ENCODE assay signal across 19 cellular contexts in the genomic region with DNA sequence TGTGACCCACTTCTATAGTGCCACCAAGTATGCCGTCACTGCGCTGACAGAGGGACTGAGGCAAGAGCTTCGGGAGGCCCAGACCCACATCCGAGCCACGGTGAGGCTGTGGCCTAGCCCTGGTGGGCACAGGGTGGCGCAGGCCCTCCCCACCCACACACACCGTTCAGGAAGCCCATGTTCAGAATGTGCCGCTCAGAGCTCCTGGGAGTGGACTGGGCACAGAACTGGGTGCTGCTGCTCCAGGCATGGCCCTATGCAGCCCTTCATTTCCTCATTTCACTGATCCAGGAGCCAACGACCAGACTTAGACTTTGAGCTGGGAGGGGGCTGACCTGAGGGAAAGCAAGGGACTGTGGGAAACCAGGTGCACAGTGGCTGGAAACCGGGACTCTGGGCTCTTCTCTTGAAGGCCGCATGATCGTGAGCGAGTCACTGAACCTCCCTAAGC. TPM values are rescaled to one million over a fixed set of nuclear protein-coding genes. Genes with fewer than 3 reads are reported as not detected.
DNase-seq lines count a peak whose midpoint lies in the region; ATAC-seq, FAIRE-seq and TF ChIP-seq lines count a peak whose summit lies in the region.
"Had no signal": no experiment of that assay in that cellular context is flagged by ENCODE, and none has a peak within 500 bp of the region (broad histone marks: within the 10 kb centered on the region; RNA-seq: fewer than 3 reads in every experiment).

No MANE protein-coding gene starts in this region.

- FAIRE-seq in HepG2 (lab: Jason Lieb, UNC), result no peak
- FAIRE-seq: H54 had no signal

- H3K27me3 ChIP-seq in HepG2 (ENCODE audit: control insufficient read depth in 1 of 2, insufficient read depth in 2 of 2, low read length in 2 of 2), result no peaks in the 10 kb centered on the region; a peak in 1 of 5 replicates
- no peaks in the 10 kb centered on the region for H3K27me3 ChIP-seq in right lobe of liver
- no peaks in the 10 kb centered on the region for H3K27me3 ChIP-seq in osteoblast (ENCODE audit: insufficient read depth, low read length)
- H3K27me3 ChIP-seq in MM.1S (replicated peaks; ENCODE audit: insufficient read depth, low read length), result no peaks in the 10 kb centered on the region
- no peaks in the 10 kb centered on the region for H3K27me3 ChIP-seq in GM23338 (ENCODE audit: insufficient read depth)
- no peaks in the 10 kb centered on the region for H3K27me3 ChIP-seq in tibial artery

- H2AFZ ChIP-seq in HepG2 (ENCODE audit: low read length) (no peak overlapping the region), osteoblast (ENCODE audit: low read length) (no peak overlapping the region), MM.1S (ENCODE audit: low read length) (no peak overlapping the region), GM23338 (no peak overlapping the region)

- POLR2A ChIA-PET in HepG2 (lab: Yijun Ruan, JAX), result interaction anchor here (5.7 kb wide), 1 partner anchor 54 kb away, joined by 65 read pairs; the partner anchor contains the start of gene GGNBP2

- H3K9ac ChIP-seq in HepG2 (ENCODE audit: insufficient read depth, low read depth, low read length) (no peak overlapping the region), MM.1S (ENCODE audit: low read length) (no peak overlapping the region)

- peaks cover 5% of the 10 kb centered on the region; the same call in 1 of the 2 replicates for H4K20me1 ChIP-seq in HepG2 (ENCODE audit: insufficient read depth, low read length)
- H4K20me1 ChIP-seq in osteoblast (ENCODE audit: insufficient read depth, low read length), result peaks cover 9% of the 10 kb centered on the region
- H4K20me1 ChIP-seq in MM.1S (ENCODE audit: insufficient read depth, low read length), result no peaks in the 10 kb centered on the region
- peaks cover 15% of the 10 kb centered on the region for H4K20me1 ChIP-seq in GM23338 (replicated peaks; ENCODE audit: insufficient read depth)

- H3K79me2 ChIP-seq in HepG2 (ENCODE audit: insufficient read depth, low read length), result peaks cover 21% of the 10 kb centered on the region
- H3K79me2 ChIP-seq in osteoblast (ENCODE audit: insufficient read depth, low read length), result peaks cover 21% of the 10 kb centered on the region
- H3K79me2 ChIP-seq in MM.1S (ENCODE audit: low read length), result peaks cover 19% of the 10 kb centered on the region
- peaks cover 24% of the 10 kb centered on the region for H3K79me2 ChIP-seq in GM23338 (replicated peaks; ENCODE audit: insufficient read depth)

- no peak for TF ChIP-seq EP300 in HepG2 (IDR thresholded peaks at IDR 0.05; ENCODE audit: low read depth in 2 of 2, low read length in 2 of 2)
- TF ChIP-seq EP300 in HepG2 (CRISPR knock-in tag; IDR thresholded peaks at IDR 0.05; ENCODE audit: borderline replicate concordance), result no peak

- H3K9me3 ChIP-seq in HepG2 (ENCODE audit: low read length) (no peaks in the 10 kb centered on the region), right lobe of liver (no peaks in the 10 kb centered on the region), osteoblast (ENCODE audit: low read depth, low read length) (no peaks in the 10 kb centered on the region), MM.1S (replicated peaks; ENCODE audit: insufficient read depth, low read length) (no peaks in the 10 kb centered on the region), tibial artery (no peaks in the 10 kb centered on the region)

- H3K27ac Mint-ChIP-seq in GM23338, result no peak overlapping the region

- TF ChIP-seq RAD21 in HepG2 (CRISPR knock-in tag; IDR thresholded peaks at IDR 0.05), result no peak

- WGBS in HepG2 (ENCODE audit: low lambda C conversion rate), result 77% methylated on average over 10 of the region's 13 CpGs
- WGBS in right lobe of liver (ENCODE audit: insufficient coverage, low coverage, low lambda C conversion rate, missing lambda C conversion rate), result 85% methylated on average over 9 of the region's 13 CpGs

- H3K9me2 ChIP-seq in MM.1S (replicated peaks; ENCODE audit: insufficient read depth, low read length), result no peaks in the 10 kb centered on the region
- no peaks in the 10 kb centered on the region for H3K9me2 ChIP-seq in GM23338 (ENCODE audit: insufficient read depth)

- H3K4me3 ChIP-seq in HepG2 (replicated peaks in 1 of 3; ENCODE audit: insufficient read depth in 1 of 3, low read depth in 2 of 3, low read length in 3 of 3) (no peak overlapping the region), right lobe of liver (no peak overlapping the region), osteoblast (ENCODE audit: insufficient read depth, low read length) (no peak overlapping the region), MM.1S (ENCODE audit: low read length) (no peak overlapping the region), GM23338 (no peak overlapping the region), tibial artery (no peak overlapping the region)

- H3F3A ChIP-seq in MM.1S (ENCODE audit: insufficient read depth, low read length) (no peaks in the 10 kb centered on the region), GM23338 (replicated peaks; ENCODE audit: low read depth) (peaks cover 15% of the 10 kb centered on the region)

- H3K36me3 Mint-ChIP-seq in GM23338 (ENCODE audit: low read depth), result peaks cover 32% of the 10 kb centered on the region

- peaks cover 18% of the 10 kb centered on the region for H3K4me1 Mint-ChIP-seq in GM23338

- H3K27me3 Mint-ChIP-seq in GM23338 (ENCODE audit: insufficient read depth, low read depth, poor library complexity), result peaks cover 16% of the 10 kb centered on the region
- H3K27me3 Mint-ChIP-seq: CD8-positive, alpha-beta memory T cell had no signal

- no peak overlapping the region for H3K4me3 Mint-ChIP-seq in GM23338

- H3K36me3 ChIP-seq in HepG2 (replicated peaks in 1 of 2; ENCODE audit: control insufficient read depth in 1 of 2, insufficient read depth in 2 of 2, low read length in 2 of 2) (peaks cover 5 to 9% of the 10 kb centered on the region in 2 experiments; a peak in 3 of 5 replicates), right lobe of liver (no peaks in the 10 kb centered on the region), osteoblast (ENCODE audit: insufficient read depth, low read length) (peaks cover 4% of the 10 kb centered on the region), MM.1S (replicated peaks; ENCODE audit: insufficient read depth, low read length) (no peaks in the 10 kb centered on the region), GM23338 (ENCODE audit: insufficient read depth) (no peaks in the 10 kb centered on the region; the same call in 1 of the 2 replicates), tibial artery (no peaks in the 10 kb centered on the region)

- no peak for TF ChIP-seq CTCF in HepG2 (CRISPR knock-in tag; IDR thresholded peaks at IDR 0.05)
- no peak for TF ChIP-seq CTCF in right lobe of liver (IDR thresholded peaks at IDR 0.05)
- no peak for TF ChIP-seq CTCF in osteoblast (IDR thresholded peaks at IDR 0.05; ENCODE audit: extremely low read depth, low read depth, low read length)
- TF ChIP-seq CTCF in MM.1S (IDR thresholded peaks at IDR 0.05; ENCODE audit: low read length), result no peak
- TF ChIP-seq CTCF in GM23338 (conservative IDR thresholded peaks at IDR 0.05; ENCODE audit: low read depth in 2 of 2), result no peak
- TF ChIP-seq CTCF in tibial artery (IDR thresholded peaks at IDR 0.05), result no peak

- peak overlapping the region; percentile 34 for H3K27ac ChIP-seq in HepG2 (ENCODE audit: extremely low read length, insufficient read depth, low read length)
- no peak overlapping the region for H3K27ac ChIP-seq in right lobe of liver
- no peak overlapping the region for H3K27ac ChIP-seq in osteoblast (ENCODE audit: low read depth, low read length)
- no peak overlapping the region for H3K27ac ChIP-seq in MM.1S (ENCODE audit: low read length)
- H3K27ac ChIP-seq in GM23338 (ENCODE audit: low read depth), result no peak overlapping the region
- H3K27ac ChIP-seq in tibial artery, result no peak overlapping the region

- no peak for DNase-seq in HepG2 (ENCODE audit: low spot score)
- no peak for DNase-seq in right lobe of liver
- peak; percentile 62 to 75 for DNase-seq in left colon
- peak; percentile 48 for DNase-seq in osteoblast (ENCODE audit: insufficient read length, low spot score, missing footprints)
- no peak for DNase-seq in MM.1S
- DNase-seq in GM23338 (ENCODE audit: low spot score), result no peak
- no peak for DNase-seq in tibial artery
- DNase-seq in DMS79 treated with DMSO at 0.1 percent for 48 hours (lab: John Stamatoyannopoulos, UW), result no peak
- DNase-seq: AML-193; C1 segment of cervical spinal cord; CD8-positive, alpha-beta memory T cell; GDM1; Kasumi-1; NCI-H1417; NCI-H187; NCI-H446 treated with DMSO at 0.1 percent for 48 hours; NCI-H526 treated with DMSO at 0.1 percent for 48 hours; SHP77 had no signal

- H3K4me1 ChIP-seq in HepG2 (ENCODE audit: insufficient read depth, low read length), result peaks cover 34% of the 10 kb centered on the region
- H3K4me1 ChIP-seq in right lobe of liver, result peaks cover 0 to 18% (median 3%) of the 10 kb centered on the region in 4 donors
- H3K4me1 ChIP-seq in osteoblast (ENCODE audit: insufficient read depth, low read length), result peaks cover 17% of the 10 kb centered on the region
- H3K4me1 ChIP-seq in MM.1S (ENCODE audit: low read length), result peaks cover 7% of the 10 kb centered on the region
- peaks cover 22% of the 10 kb centered on the region for H3K4me1 ChIP-seq in GM23338 (ENCODE audit: insufficient read depth)
- peaks cover 0 to 25% (median 22%) of the 10 kb centered on the region in 4 donors for H3K4me1 ChIP-seq in tibial artery

- in situ Hi-C loops in HepG2 (cut with HindIII; ENCODE audit: extremely low pct_ligation_motif_present, low pct_unique_long_range_greater_than_20kb), result no loop called here

- ATAC-seq in HepG2 (no peak), right lobe of liver (no peak), left colon (peak; percentile 47), GM23338 (no peak)

- CTCF ChIA-PET in HepG2 (lab: Yijun Ruan, JAX; ENCODE audit: low intra/inter-chr PET ratio, low total read pairs), result no interaction called here

- H3K4me2 ChIP-seq in HepG2 (ENCODE audit: low read depth, low read length) (no peak overlapping the region), osteoblast (ENCODE audit: insufficient read depth, low read length) (no peak overlapping the region), MM.1S (ENCODE audit: low read depth, low read length) (no peak overlapping the region), GM23338 (no peak overlapping the region)

- TF ChIP-seq POLR2A in HepG2 (IDR thresholded peaks at IDR 0.05; ENCODE audit: insufficient read depth in 1 of 2, low read depth in 2 of 2, low read length in 2 of 2) (no peak; a peak in 1 of 4 replicates), right lobe of liver (IDR thresholded peaks at IDR 0.05) (no peak)

- H3K9me3 Mint-ChIP-seq in GM23338, result no peaks in the 10 kb centered on the region
- H3K9me3 Mint-ChIP-seq: CD8-positive, alpha-beta memory T cell had no signal

- BruUV-seq in HepG2 (replicated peaks; lab: Mats Ljungman, UMichigan), result no TSS peak

- intact Hi-C loops in HepG2 (cut with micrococcal nuclease; ENCODE audit: unreplicated experiment), result no loop called here
- intact Hi-C loops in right lobe of liver (cut with DNase I), result loop anchor here (10.0 kb wide), 2 partner anchors 54 to 64 kb away; partner anchors contain the start of genes GGNBP2 (in 1 of the 2), MYO19 (in 1 of the 2) and PIGW (in 1 of the 2)
- intact Hi-C loops in left colon (cut with DNase I, micrococcal nuclease), result no loop called here
- intact Hi-C loops in tibial artery (cut with DNase I; ENCODE audit: low total_unique reads), result loop anchor here (10.0 kb wide), 2 partner anchors 346 to 1614 kb away; partner anchors contain the start of genes AATF and LIG3

RNA-seq across cellular contexts. Expression of gene MRM1, which starts 2.4 kb away (rescaled TPM):
- total RNA-seq in HepG2 (2016; rRNA removed; fragmentation: Illumina TruSeq; extraction: Trizol) (10.7 and 11.3 TPM in 2 replicates), right lobe of liver (1 to 10 TPM; 2.5 to 8.6 (median 6.0) TPM), left colon (10 to 100 TPM in 1 of 2 donors, 1 to 10 TPM in 1; 7.6 to 10.2 TPM), osteoblast (2.7 and 4.0 TPM in 2 replicates)
- total RNA-seq in HepG2 (2016; cell fraction: cytosol; rRNA removed; fragmentation: Illumina TruSeq; extraction: Trizol; ENCODE audit: low read depth), result 1.9 and 2.1 TPM in 2 replicates
- total RNA-seq in HepG2 (2016; cell fraction: insoluble cytoplasmic fraction; rRNA removed; fragmentation: Illumina TruSeq; extraction: Trizol), result 10.1 and 11.0 TPM in 2 replicates
- 2.9 and 3.5 TPM in 2 replicates for total RNA-seq in HepG2 (2016; cell fraction: membrane; rRNA removed; fragmentation: Illumina TruSeq; extraction: Trizol)
- total RNA-seq in HepG2 (2016; cell fraction: nucleus; rRNA removed; fragmentation: Illumina TruSeq; extraction: Trizol), result 5.8 and 7.3 TPM in 2 replicates
- polyA plus RNA-seq in HepG2 (2011; rRNA removed) (4.1 and 4.9 TPM in 2 replicates), GM23338 (2016; fragmentation: Nextera tagmentation; extraction: Ambion mirVana) (7.6 and 8.4 TPM in 2 replicates)
- 5.1 and 5.2 TPM in 2 replicates for polyA plus RNA-seq in HepG2 (2011; cell fraction: cytosol; rRNA removed)
- 8.3 and 10.1 TPM in 2 replicates for polyA plus RNA-seq in HepG2 (2011; cell fraction: nucleus; rRNA removed)
- 4.0 and 4.5 TPM in 2 replicates for polyA plus RNA-seq in HepG2 (2012)
- 1.9 and 2.1 TPM in 2 replicates for polyA plus RNA-seq in HepG2 (2016; cell fraction: cytosol; fragmentation: Illumina TruSeq; extraction: Trizol; ENCODE audit: low read depth)
- 10.5 and 11.3 TPM in 2 replicates for polyA plus RNA-seq in HepG2 (2016; cell fraction: insoluble cytoplasmic fraction; fragmentation: Illumina TruSeq; extraction: Trizol; ENCODE audit: low read depth)
- 2.6 and 3.6 TPM in 2 replicates for polyA plus RNA-seq in HepG2 (2016; cell fraction: membrane; fragmentation: Illumina TruSeq; extraction: Trizol; ENCODE audit: low read depth)
- 12.6 and 12.9 TPM in 2 replicates for polyA plus RNA-seq in HepG2 (2016; cell fraction: nucleus; fragmentation: Illumina TruSeq; extraction: Trizol; ENCODE audit: insufficient read depth, low read depth)
- 5.9 and 6.1 TPM in 2 replicates for polyA minus RNA-seq in HepG2 (2011; rRNA and poly(A)+ RNA removed; ENCODE audit: low replicate concordance)
- polyA minus RNA-seq in HepG2 (2011; cell fraction: cytosol; rRNA and poly(A)+ RNA removed), result 2.9 and 3.3 TPM in 2 replicates
- 4.6 and 5.2 TPM in 2 replicates for polyA minus RNA-seq in HepG2 (2011; cell fraction: nucleus; rRNA and poly(A)+ RNA removed)
- total RNA-seq in GM23338 (2014; rRNA removed; shearing (Covaris generic)), result 20.4 and 22.9 TPM in 2 replicates

RNA-seq across cellular contexts. Expression of gene DHRS11, which starts 7.3 kb away (rescaled TPM):
- 19.6 and 28.4 TPM in 2 replicates for total RNA-seq in HepG2 (2016; rRNA removed; fragmentation: Illumina TruSeq; extraction: Trizol)
- 17.2 and 17.4 TPM in 2 replicates for total RNA-seq in HepG2 (2016; cell fraction: cytosol; rRNA removed; fragmentation: Illumina TruSeq; extraction: Trizol; ENCODE audit: low read depth)
- 15.5 and 27.2 TPM in 2 replicates for total RNA-seq in HepG2 (2016; cell fraction: insoluble cytoplasmic fraction; rRNA removed; fragmentation: Illumina TruSeq; extraction: Trizol)
- 21.2 and 25.8 TPM in 2 replicates for total RNA-seq in HepG2 (2016; cell fraction: membrane; rRNA removed; fragmentation: Illumina TruSeq; extraction: Trizol)
- 17.9 and 22.6 TPM in 2 replicates for total RNA-seq in HepG2 (2016; cell fraction: nucleus; rRNA removed; fragmentation: Illumina TruSeq; extraction: Trizol)
- 41.9 and 48.7 TPM in 2 replicates for polyA plus RNA-seq in HepG2 (2011; rRNA removed)
- 39.7 and 43.4 TPM in 2 replicates for polyA plus RNA-seq in HepG2 (2011; cell fraction: cytosol; rRNA removed)
- polyA plus RNA-seq in HepG2 (2011; cell fraction: nucleus; rRNA removed), result 55.0 and 64.7 TPM in 2 replicates
- polyA plus RNA-seq in HepG2 (2012), result 24.2 and 34.9 TPM in 2 replicates
- polyA plus RNA-seq in HepG2 (2016; cell fraction: cytosol; fragmentation: Illumina TruSeq; extraction: Trizol; ENCODE audit: low read depth), result 21.4 and 26.0 TPM in 2 replicates
- polyA plus RNA-seq in HepG2 (2016; cell fraction: insoluble cytoplasmic fraction; fragmentation: Illumina TruSeq; extraction: Trizol; ENCODE audit: low read depth), result 28.1 and 32.5 TPM in 2 replicates
- 25.5 and 31.7 TPM in 2 replicates for polyA plus RNA-seq in HepG2 (2016; cell fraction: membrane; fragmentation: Illumina TruSeq; extraction: Trizol; ENCODE audit: low read depth)
- 61.7 and 67.8 TPM in 2 replicates for polyA plus RNA-seq in HepG2 (2016; cell fraction: nucleus; fragmentation: Illumina TruSeq; extraction: Trizol; ENCODE audit: insufficient read depth, low read depth)
- polyA minus RNA-seq in HepG2 (2011; rRNA and poly(A)+ RNA removed; ENCODE audit: low replicate concordance), result 45.6 and 61.3 TPM in 2 replicates
- polyA minus RNA-seq in HepG2 (2011; cell fraction: cytosol; rRNA and poly(A)+ RNA removed), result 19.2 and 21.1 TPM in 2 replicates
- 13.9 and 17.8 TPM in 2 replicates for polyA minus RNA-seq in HepG2 (2011; cell fraction: nucleus; rRNA and poly(A)+ RNA removed)
- 10 to 100 TPM in 3 of 6 experiments, 1 to 10 TPM in 3; 5.1 to 13.6 (median 9.3) TPM for total RNA-seq in right lobe of liver
- 100 to 1,000 TPM; 221 to 249 TPM for total RNA-seq in left colon
- total RNA-seq in osteoblast, result 2.9 and 3.3 TPM in 2 replicates
- total RNA-seq in GM23338 (2014; rRNA removed; shearing (Covaris generic)), result 36.7 and 39.6 TPM in 2 replicates
- 20.4 and 23.4 TPM in 2 replicates for polyA plus RNA-seq in GM23338 (2016; fragmentation: Nextera tagmentation; extraction: Ambion mirVana)

RNA-seq across cellular contexts. Expression of gene GGNBP2, which starts 54.3 kb away (rescaled TPM):
- total RNA-seq in HepG2 (2016; rRNA removed; fragmentation: Illumina TruSeq; extraction: Trizol) (53.3 and 59.6 TPM in 2 replicates), right lobe of liver (10 to 100 TPM; 24.3 to 39.6 (median 35.3) TPM), left colon (10 to 100 TPM; 76.4 to 86.7 TPM), osteoblast (61.9 and 67.2 TPM in 2 replicates)
- total RNA-seq in HepG2 (2016; cell fraction: cytosol; rRNA removed; fragmentation: Illumina TruSeq; extraction: Trizol; ENCODE audit: low read depth), result 12.2 and 13.2 TPM in 2 replicates
- total RNA-seq in HepG2 (2016; cell fraction: insoluble cytoplasmic fraction; rRNA removed; fragmentation: Illumina TruSeq; extraction: Trizol), result 54.5 and 55.8 TPM in 2 replicates
- 17.0 and 19.1 TPM in 2 replicates for total RNA-seq in HepG2 (2016; cell fraction: membrane; rRNA removed; fragmentation: Illumina TruSeq; extraction: Trizol)
- 64.6 and 73.8 TPM in 2 replicates for total RNA-seq in HepG2 (2016; cell fraction: nucleus; rRNA removed; fragmentation: Illumina TruSeq; extraction: Trizol)
- polyA plus RNA-seq in HepG2 (2011; rRNA removed) (75.5 and 84.2 TPM in 2 replicates), GM23338 (2016; fragmentation: Nextera tagmentation; extraction: Ambion mirVana) (32.0 and 40.7 TPM in 2 replicates)
- polyA plus RNA-seq in HepG2 (2011; cell fraction: cytosol; rRNA removed), result 29.8 and 38.5 TPM in 2 replicates
- polyA plus RNA-seq in HepG2 (2011; cell fraction: nucleus; rRNA removed), result 127 and 151 TPM in 2 replicates
- polyA plus RNA-seq in HepG2 (2012), result 41.9 and 49.1 TPM in 2 replicates
- 4.2 and 5.6 TPM in 2 replicates for polyA plus RNA-seq in HepG2 (2016; cell fraction: cytosol; fragmentation: Illumina TruSeq; extraction: Trizol; ENCODE audit: low read depth)
- polyA plus RNA-seq in HepG2 (2016; cell fraction: insoluble cytoplasmic fraction; fragmentation: Illumina TruSeq; extraction: Trizol; ENCODE audit: low read depth), result 65.2 and 70.6 TPM in 2 replicates
- polyA plus RNA-seq in HepG2 (2016; cell fraction: membrane; fragmentation: Illumina TruSeq; extraction: Trizol; ENCODE audit: low read depth), result 9.6 and 11.3 TPM in 2 replicates
- 118 and 132 TPM in 2 replicates for polyA plus RNA-seq in HepG2 (2016; cell fraction: nucleus; fragmentation: Illumina TruSeq; extraction: Trizol; ENCODE audit: insufficient read depth, low read depth)
- polyA minus RNA-seq in HepG2 (2011; rRNA and poly(A)+ RNA removed; ENCODE audit: low replicate concordance), result 67.2 and 86.8 TPM in 2 replicates
- polyA minus RNA-seq in HepG2 (2011; cell fraction: cytosol; rRNA and poly(A)+ RNA removed), result 16.6 and 22.4 TPM in 2 replicates
- 108 and 109 TPM in 2 replicates for polyA minus RNA-seq in HepG2 (2011; cell fraction: nucleus; rRNA and poly(A)+ RNA removed)
- 37.9 and 41.2 TPM in 2 replicates for total RNA-seq in GM23338 (2014; rRNA removed; shearing (Covaris generic))

Comparison
In these comparisons a context has a peak if more than half of its experiments do, and no peak if none do; other contexts are left out.
1. intact Hi-C loops: an anchor here in right lobe of liver (10.0 kb wide) and tibial artery (10.0 kb wide); none called in HepG2 and left colon.
2. DNase-seq: peak in left colon (2 of 2) and osteoblast (single experiment); none in HepG2 (single experiment), right lobe of liver (0 of 3), MM.1S (single experiment), GM23338 (single experiment), tibial artery (0 of 2) and DMS79 treated with DMSO at 0.1 percent for 48 hours (single experiment).